ENCODE assay signal across 1 cellular context in the genomic region with DNA sequence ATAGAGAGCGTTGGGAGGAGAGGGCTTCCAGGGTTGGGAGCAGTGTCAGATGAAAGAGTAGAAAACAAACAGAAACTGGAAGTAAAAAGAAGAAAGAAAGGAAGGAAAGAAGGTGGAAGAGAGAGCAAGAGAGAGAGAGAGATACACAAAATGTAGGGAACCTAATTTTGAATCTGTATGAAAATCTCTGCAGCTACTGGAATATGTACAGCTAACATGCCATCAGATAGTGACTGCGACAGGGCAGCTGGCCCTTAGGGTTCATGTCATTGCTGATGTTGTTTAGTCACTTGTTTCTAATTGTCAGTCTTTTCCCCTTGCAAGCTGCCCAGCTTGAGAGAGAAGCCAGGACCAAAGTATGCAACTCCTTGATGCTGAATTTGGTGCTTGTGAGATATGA.
TF ChIP-seq lines count a peak whose summit lies in the region.

No MANE protein-coding gene starts in this region.

TF ChIP-seq in SK-N-SH treated with all-trans-retinoic acid at 6 μM for 48 hours, 23 proteins besides CTCF, POLR2A, EP300 and RAD21 (continued from another document):
- TF ChIP-seq ZNF8 (CRISPR knock-in tag; IDR thresholded peaks at IDR 0.05): no peak
- no peak for TF ChIP-seq ESRRG (CRISPR knock-in tag; IDR thresholded peaks at IDR 0.05)
- TF ChIP-seq, protein P1, sequence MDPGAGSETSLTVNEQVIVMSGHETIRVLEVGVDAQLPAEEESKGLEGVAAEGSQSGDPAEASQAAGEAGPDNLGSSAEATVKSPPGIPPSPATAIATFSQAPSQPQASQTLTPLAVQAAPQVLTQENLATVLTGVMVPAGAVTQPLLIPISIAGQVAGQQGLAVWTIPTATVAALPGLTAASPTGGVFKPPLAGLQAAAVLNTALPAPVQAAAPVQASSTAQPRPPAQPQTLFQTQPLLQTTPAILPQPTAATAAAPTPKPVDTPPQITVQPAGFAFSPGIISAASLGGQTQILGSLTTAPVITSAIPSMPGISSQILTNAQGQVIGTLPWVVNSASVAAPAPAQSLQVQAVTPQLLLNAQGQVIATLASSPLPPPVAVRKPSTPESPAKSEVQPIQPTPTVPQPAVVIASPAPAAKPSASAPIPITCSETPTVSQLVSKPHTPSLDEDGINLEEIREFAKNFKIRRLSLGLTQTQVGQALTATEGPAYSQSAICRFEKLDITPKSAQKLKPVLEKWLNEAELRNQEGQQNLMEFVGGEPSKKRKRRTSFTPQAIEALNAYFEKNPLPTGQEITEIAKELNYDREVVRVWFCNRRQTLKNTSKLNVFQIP (CRISPR knock-in tag; IDR thresholded peaks at IDR 0.05; ENCODE audit: borderline replicate concordance, low read depth): no peak
- TF ChIP-seq OSR1 (CRISPR knock-in tag; IDR thresholded peaks at IDR 0.05): no peak
- no peak for TF ChIP-seq SNAI2 (CRISPR knock-in tag; IDR thresholded peaks at IDR 0.05)
